Comparison of ENCODE assay signal across 31 cellular contexts in the genomic region with DNA sequence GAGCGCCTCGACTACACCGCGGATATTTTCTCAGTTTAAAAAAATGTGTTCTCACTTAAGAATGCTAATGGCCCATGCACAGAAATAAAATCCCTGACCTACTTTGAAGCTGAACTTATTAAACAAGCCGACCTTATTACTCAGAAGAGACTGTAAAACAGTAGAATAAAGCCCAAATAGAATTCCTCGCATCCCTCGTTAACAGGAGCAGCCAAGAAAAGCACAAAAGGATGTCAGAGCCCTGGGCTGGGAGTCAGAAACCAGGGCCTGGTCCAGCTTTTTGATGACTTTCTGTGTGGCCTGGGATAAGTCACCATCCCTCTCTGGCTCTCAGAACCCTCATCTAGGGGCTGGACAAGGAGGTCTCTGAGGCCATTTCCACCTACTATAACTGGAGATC.
"Had no signal": no experiment of that assay in that cellular context is flagged by ENCODE, and none has a peak within 500 bp of the region (broad histone marks: within the 10 kb centered on the region; RNA-seq: fewer than 3 reads in every experiment).

No MANE protein-coding gene starts in this region.

- H3K27me3 ChIP-seq: adrenal gland, ascending aorta, breast epithelium, cardiac muscle cell, esophagus squamous epithelium, gastroesophageal sphincter had no signal

- DNase-seq: activated B cell treated with CpG ODN at 0.5 μM for 24 hours; activated CD4-positive, alpha-beta memory T cell treated with anti-CD3 and anti-CD28 coated beads for 36 hours; activated CD4-positive, alpha-beta T cell treated with anti-CD3 and anti-CD28 coated beads for 48 hours; activated CD8-positive, alpha-beta memory T cell treated with anti-CD3 and anti-CD28 coated beads, Interleukin-2, amount 10 ng/mL, durations not matched to agents 7 days and 5 days; activated CD8-positive, alpha-beta memory T cell treated with anti-CD3 and anti-CD28 coated beads, Interleukin-2, amount 50 U/mL, for 4 hours; activated CD8-positive, alpha-beta T cell treated with anti-CD3 and anti-CD28 coated beads, Interleukin-2, amount 10 ng/mL, durations not matched to agents 7 days and 5 days; activated effector memory CD4-positive, alpha-beta T cell treated with anti-CD3 and anti-CD28 coated beads, Interleukin-2, amount 50 U/mL, for 16 hours; activated naive CD4-positive, alpha-beta T cell treated with anti-CD3 and anti-CD28 coated beads for 36 hours; activated naive CD8-positive, alpha-beta T cell treated with anti-CD3 and anti-CD28 coated beads for 36 hours; activated naive CD8-positive, alpha-beta T cell treated with anti-CD3 and anti-CD28 coated beads, Interleukin-2, amount 50 U/mL, for 24 hours; activated T-cell treated with anti-CD3 and anti-CD28 coated beads, Interleukin-2, amount 50 U/mL, for 1 hour; activated T-cell treated with anti-CD3 and anti-CD28 coated beads, Interleukin-2, amount 50 U/mL, for 48 hours; adrenal gland; amygdala; central memory CD4-positive, alpha-beta T cell; cerebellar nuclear complex; effector CD4-positive, alpha-beta T cell; effector memory CD8-positive, alpha-beta T cell; esophagus squamous epithelium; foreskin melanocyte; T-helper 1 cell; T-helper 17 cell; T1000; WERI-Rb-1 had no signal

- H3K4me3 ChIP-seq: adrenal gland, ascending aorta, breast epithelium, cardiac muscle cell, coronary artery, esophagus squamous epithelium, gastroesophageal sphincter had no signal

- H3K9me3 ChIP-seq: adrenal gland, ascending aorta, breast epithelium, esophagus squamous epithelium had no signal

- H3K36me3 ChIP-seq: adrenal gland, ascending aorta, breast epithelium, cardiac muscle cell, esophagus squamous epithelium, gastroesophageal sphincter, WERI-Rb-1 had no signal

- H3K4me1 ChIP-seq: adrenal gland, ascending aorta, breast epithelium, esophagus squamous epithelium, gastroesophageal sphincter had no signal

- ATAC-seq: activated CD4-positive, CD25-positive, alpha-beta regulatory T cell treated with anti-CD3 and anti-CD28 coated beads, Interleukin-2, amount 50 U/mL, for 24 hours; activated CD8-positive, alpha-beta memory T cell treated with anti-CD3 and anti-CD28 coated beads, Interleukin-2, amount 10 ng/mL, durations not matched to agents 7 days and 5 days; activated CD8-positive, alpha-beta T cell treated with anti-CD3 and anti-CD28 coated beads, Interleukin-2, amount 10 ng/mL, durations not matched to agents 7 days and 5 days; activated naive CD8-positive, alpha-beta T cell treated with anti-CD3 and anti-CD28 coated beads, Interleukin-2, amount 50 U/mL, for 24 hours; effector memory CD8-positive, alpha-beta T cell; gastroesophageal sphincter; T-helper 17 cell had no signal

- H3K27ac ChIP-seq: adrenal gland, ascending aorta, breast epithelium, cardiac muscle cell, coronary artery, epithelial cell of prostate, esophagus squamous epithelium, gastroesophageal sphincter, WERI-Rb-1 had no signal
